Comparison of ENCODE assay signal across 8 cellular contexts in the genomic region with DNA sequence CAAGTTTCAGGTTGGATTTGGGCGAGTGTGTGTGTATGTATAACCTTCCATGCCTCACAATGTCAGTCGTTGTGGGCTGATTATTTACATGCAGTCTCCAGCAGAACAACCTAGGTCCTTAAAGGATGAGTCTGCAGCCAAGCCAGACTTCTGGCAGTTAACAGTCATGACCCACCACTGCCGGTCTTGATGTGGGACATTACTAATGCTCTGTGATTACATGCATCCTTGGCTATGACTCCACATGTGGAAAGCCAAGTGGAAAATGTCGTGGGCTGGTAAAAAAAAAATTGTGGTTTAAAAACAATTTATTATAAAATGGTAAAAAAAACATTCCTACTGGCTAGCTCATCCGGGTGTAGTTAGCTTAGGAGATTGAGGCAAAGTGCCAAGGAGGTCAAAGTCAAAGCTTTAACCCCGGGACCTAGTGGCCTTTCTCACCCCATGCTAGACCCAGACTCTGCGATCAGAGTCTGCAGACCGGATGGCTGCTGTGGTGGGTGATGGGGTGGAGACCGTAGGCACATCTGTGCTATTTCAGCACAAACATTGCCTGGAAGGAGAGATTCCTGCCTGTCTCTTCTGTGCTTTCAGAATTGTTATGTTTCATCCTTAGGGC. TPM values are rescaled to one million over a fixed set of nuclear protein-coding genes. Genes with fewer than 3 reads are reported as not detected.
DNase-seq lines count a peak whose midpoint lies in the region; ATAC-seq and TF ChIP-seq lines count a peak whose summit lies in the region.

No MANE protein-coding gene starts in this region.

- H3K4me2 ChIP-seq in fibroblast of lung (ENCODE audit: extremely low read depth, insufficient read depth, low read length), result peak overlapping the region; percentile 44

- H4K20me1 ChIP-seq in fibroblast of lung (ENCODE audit: control insufficient read depth, extremely low read depth, insufficient read depth, low read length), result no peaks in the 10 kb centered on the region

- H3K79me2 ChIP-seq in fibroblast of lung (ENCODE audit: control insufficient read depth, insufficient read depth, low read length), result no peaks in the 10 kb centered on the region

- H3K36me3 ChIP-seq in SJCRH30, result no peaks in the 10 kb centered on the region
- no peaks in the 10 kb centered on the region for H3K36me3 ChIP-seq in fibroblast of lung (ENCODE audit: control insufficient read depth, insufficient read depth, low read length)

- H3K9ac ChIP-seq in fibroblast of lung (ENCODE audit: insufficient read depth, low read length), result no peak overlapping the region

- no peaks in the 10 kb centered on the region for H3K9me3 ChIP-seq in SJCRH30 (replicated peaks)
- no peaks in the 10 kb centered on the region for H3K9me3 ChIP-seq in fibroblast of lung (ENCODE audit: control insufficient read depth, insufficient read depth, low read depth, low read length)

- no peak for TF ChIP-seq CTCF in fibroblast of lung (conservative IDR thresholded peaks at IDR 0.05 in 1 of 2, IDR thresholded peaks at IDR 0.05 in 1 of 2; ENCODE audit: low read depth in 1 of 2, low read length in 2 of 2)

- H3K4me3 ChIP-seq in SJCRH30, result no peak overlapping the region
- no peak overlapping the region for H3K4me3 ChIP-seq in fibroblast of lung (replicated peaks in 1 of 4; ENCODE audit: control extremely low read depth in 1 of 4, insufficient read depth in 1 of 4, low read depth in 3 of 4, low read length in 4 of 4)

- ATAC-seq in GM19023 (IDR thresholded peaks at IDR 0.05; ENCODE audit: unreplicated experiment) (no peak), GM18907 (IDR thresholded peaks at IDR 0.05; ENCODE audit: unreplicated experiment) (no peak)

- H3K4me1 ChIP-seq in SJCRH30 (peaks cover 2% of the 10 kb centered on the region; the same call in 1 of the 2 replicates), fibroblast of lung (ENCODE audit: control insufficient read depth, extremely low read depth, insufficient read depth, low read length) (peaks cover 35% of the 10 kb centered on the region)

- peak; percentile 97 for DNase-seq in EL
- DNase-seq in SJCRH30, result peak; percentile 15 to 18
- DNase-seq in fibroblast of lung (ENCODE audit: low read depth in 2 of 2), result peak; percentile 99 to 100
- DNase-seq in pulmonary artery endothelial cell (ENCODE audit: low read depth, low spot score), result peak; percentile 62
- no peak for DNase-seq in Ammon's horn (ENCODE audit: low spot score)
- DNase-seq in NK-92 (lab: John Stamatoyannopoulos, UW; ENCODE audit: unreplicated experiment), result no peak

- H3K27me3 ChIP-seq in SJCRH30, result no peaks in the 10 kb centered on the region
- no peaks in the 10 kb centered on the region for H3K27me3 ChIP-seq in fibroblast of lung (ENCODE audit: control insufficient read depth, insufficient read depth, low read length)

- H2AFZ ChIP-seq in fibroblast of lung (ENCODE audit: low read length), result no peak overlapping the region

- H3K27ac ChIP-seq in SJCRH30 (no peak overlapping the region), fibroblast of lung (ENCODE audit: insufficient read depth, low read length) (peak overlapping the region; percentile 79)

RNA-seq across cellular contexts. Expression of a gene that starts 6.8 kb away (rescaled TPM):
- total RNA-seq in SJCRH30 (2014; rRNA removed; shearing (Covaris generic)), result not detected in 2 replicates
- total RNA-seq in fibroblast of lung, result 93.3 and 547 TPM in 2 replicates
- 26.2 and 27.7 TPM in 2 replicates for polyA plus RNA-seq in fibroblast of lung
- polyA plus RNA-seq in fibroblast of lung (2012), result 18.5 and 19.3 TPM in 2 replicates
- polyA minus RNA-seq in fibroblast of lung (ENCODE audit: low replicate concordance), result 1.2 TPM in 1 of 2 replicates, not detected in the other
- 2.4 and 4.9 TPM in 2 replicates for total RNA-seq in pulmonary artery endothelial cell

RNA-seq across cellular contexts. Expression of a gene that starts 53.0 kb away (rescaled TPM):
- not detected in 2 replicates for total RNA-seq in SJCRH30 (2014; rRNA removed; shearing (Covaris generic))
- total RNA-seq in fibroblast of lung, result 168 and 495 TPM in 2 replicates
- 162 and 172 TPM in 2 replicates for polyA plus RNA-seq in fibroblast of lung
- 137 and 158 TPM in 2 replicates for polyA plus RNA-seq in fibroblast of lung (2012)
- 22.8 and 28.4 TPM in 2 replicates for polyA minus RNA-seq in fibroblast of lung (ENCODE audit: low replicate concordance)
- 161 and 179 TPM in 2 replicates for total RNA-seq in pulmonary artery endothelial cell

Comparison
In these comparisons a context has a peak if more than half of its experiments do, and no peak if none do; other contexts are left out.
1. DNase-seq: peak in EL (single experiment), SJCRH30 (2 of 2), fibroblast of lung (2 of 2) and pulmonary artery endothelial cell (single experiment); none in Ammon's horn (single experiment) and NK-92 (single experiment).
2. RNA of a gene that starts 6.8 kb away (total RNA-seq): 93.3 to 547 TPM in fibroblast of lung; 2.4 to 4.9 TPM in pulmonary artery endothelial cell and not detected in SJCRH30; every median in the first group is over 10 times any median in the second.
3. RNA of a gene that starts 53.0 kb away (total RNA-seq): 161 to 179 TPM in pulmonary artery endothelial cell and 168 to 495 TPM in fibroblast of lung; not detected in SJCRH30; every median in the first group is over 100 times any median in the second.